ENCODE assay signal across 2 cellular contexts in the genomic region with DNA sequence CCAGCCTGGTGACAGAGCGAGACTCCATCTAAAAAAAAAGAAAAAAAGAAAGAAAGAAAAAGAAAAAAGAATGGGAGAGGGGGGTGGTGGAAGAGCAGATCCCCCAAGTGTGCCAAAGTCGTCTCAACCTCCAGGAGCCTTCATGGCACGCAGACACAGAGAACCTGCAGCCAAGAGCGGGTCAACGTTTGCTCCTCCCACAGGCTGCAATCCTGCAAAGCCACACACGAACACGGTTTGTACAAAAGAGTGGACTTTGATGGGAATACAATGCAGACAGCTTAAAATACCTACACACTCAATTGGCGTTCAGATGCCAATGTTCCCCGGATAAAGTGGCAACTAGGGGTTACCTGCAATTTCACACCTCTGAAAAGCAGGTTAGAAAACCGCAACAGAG.
TF ChIP-seq lines count a peak whose summit lies in the region.

No MANE protein-coding gene starts in this region.

TF ChIP-seq in GM23338, 12 proteins besides CTCF, POLR2A, EP300 and RAD21:
- no peak for TF ChIP-seq EZH2phosphoT487 (IDR thresholded peaks at IDR 0.05; ENCODE audit: unreplicated experiment)
- no peak for TF ChIP-seq ETS1 (IDR thresholded peaks at IDR 0.05)
- TF ChIP-seq ZNF331 (CRISPR knock-in tag; IDR thresholded peaks at IDR 0.05; ENCODE audit: low read depth), result no peak
- no peak for TF ChIP-seq ZNF114 (CRISPR knock-in tag; IDR thresholded peaks at IDR 0.05)
- TF ChIP-seq JUNB (IDR thresholded peaks at IDR 0.05; ENCODE audit: unreplicated experiment), result no peak
- TF ChIP-seq CREB1 (CRISPR knock-in tag; IDR thresholded peaks at IDR 0.05; ENCODE audit: low read depth), result no peak
- no peak for TF ChIP-seq STAT1 (IDR thresholded peaks at IDR 0.05; ENCODE audit: unreplicated experiment)

TF ChIP-seq in IMR-90, 13 proteins besides CTCF, POLR2A, EP300 and RAD21:
- TF ChIP-seq ELK1 (IDR thresholded peaks at IDR 0.05; ENCODE audit: borderline replicate concordance, low read depth, low read length), result no peak
- no peak for TF ChIP-seq MXI1 (IDR thresholded peaks at IDR 0.05; ENCODE audit: borderline replicate concordance, low read depth, low read length)
- no peak for TF ChIP-seq RFX5 (IDR thresholded peaks at IDR 0.05; ENCODE audit: low read depth, low read length)
- no peak for TF ChIP-seq SMC3 (IDR thresholded peaks at IDR 0.05; ENCODE audit: low read depth, low read length)
- no peak for TF ChIP-seq RCOR1 (IDR thresholded peaks at IDR 0.05; ENCODE audit: insufficient replicate concordance, low read length)
- TF ChIP-seq FOS (IDR thresholded peaks at IDR 0.05; ENCODE audit: low read depth, low read length), result no peak
- TF ChIP-seq MAZ (IDR thresholded peaks at IDR 0.05; ENCODE audit: borderline replicate concordance, low read depth, low read length), result no peak
- TF ChIP-seq MAFK (IDR thresholded peaks at IDR 0.05; ENCODE audit: low read depth, low read length), result no peak
- no peak for TF ChIP-seq CEBPB (IDR thresholded peaks at IDR 0.05; ENCODE audit: low read depth, low read length)
- TF ChIP-seq USF2 (IDR thresholded peaks at IDR 0.05; ENCODE audit: low read depth, low read length), result no peak
- TF ChIP-seq CHD1 (IDR thresholded peaks at IDR 0.05; ENCODE audit: low read depth, low read length), result no peak
- no peak for TF ChIP-seq BHLHE40 (IDR thresholded peaks at IDR 0.05; ENCODE audit: low read depth, low read length)
- no peak for TF ChIP-seq NFE2L2 (IDR thresholded peaks at IDR 0.05; ENCODE audit: low read depth, low read length)
